ENCODE assay signal across 1 cellular context in genomic region chr1:36156329-36157114, GRCh38.
TF ChIP-seq lines count a peak whose summit lies in the region.

No MANE protein-coding gene starts in this region.

TF ChIP-seq in K562, 482 proteins besides CTCF, POLR2A, EP300 and RAD21 (continued from another document and continues in another):
- no peak for TF ChIP-seq ZNF318 (IDR thresholded peaks at IDR 0.05; ENCODE audit: borderline replicate concordance in 1 of 2, low read depth in 1 of 2)
- no peak for TF ChIP-seq PATZ1 (CRISPR knock-in tag; IDR thresholded peaks at IDR 0.05; ENCODE audit: borderline replicate concordance)
- no peak for TF ChIP-seq ZBTB5 (IDR thresholded peaks at IDR 0.05)
- TF ChIP-seq CHD1 (IDR thresholded peaks at IDR 0.05; ENCODE audit: low read length): peak; percentile 1
- TF ChIP-seq HNRNPUL1 (IDR thresholded peaks at IDR 0.05; ENCODE audit: low read length): no peak
- 0 out of 2 replicates have a peak, but pooled peaks have one; percentile 51 for TF ChIP-seq HLTF (IDR thresholded peaks at IDR 0.05)
- no peak for TF ChIP-seq BRD4 (IDR thresholded peaks at IDR 0.05)
- TF ChIP-seq SIRT6 (IDR thresholded peaks at IDR 0.05; ENCODE audit: low read depth, low read length): no peak
- TF ChIP-seq ZBTB33 (CRISPR knock-in tag; IDR thresholded peaks at IDR 0.05): no peak
- TF ChIP-seq CHCHD3 (CRISPR knock-in tag; IDR thresholded peaks at IDR 0.05): no peak
- no peak for TF ChIP-seq KLF13 (tag; IDR thresholded peaks at IDR 0.05; ENCODE audit: borderline replicate concordance, low read depth)
- TF ChIP-seq TFE3 (CRISPR knock-in tag; IDR thresholded peaks at IDR 0.05): 0 out of 2 replicates have a peak, but pooled peaks have one; percentile 5
- no peak for TF ChIP-seq MIER1 (IDR thresholded peaks at IDR 0.05; ENCODE audit: low read depth)
- TF ChIP-seq COPS2 (conservative IDR thresholded peaks at IDR 0.05): no peak
- TF ChIP-seq RERE (CRISPR knock-in tag; IDR thresholded peaks at IDR 0.05; ENCODE audit: borderline replicate concordance): no peak
- TF ChIP-seq TAF7 (tag; IDR thresholded peaks at IDR 0.05): 0 out of 2 replicates have a peak, but pooled peaks have one; percentile 44
- TF ChIP-seq PML (IDR thresholded peaks at IDR 0.05; ENCODE audit: low read length): peak; percentile 25; the same call in 1 of the 2 replicates
- 0 out of 2 replicates have a peak, but pooled peaks have one; percentile 4 for TF ChIP-seq BHLHE40 (IDR thresholded peaks at IDR 0.05; ENCODE audit: low read length)
- no peak for TF ChIP-seq ATF1 (CRISPR knock-in tag; IDR thresholded peaks at IDR 0.05)
- TF ChIP-seq ATF1 (tag; IDR thresholded peaks at IDR 0.05): peak; percentile 11
- no peak for TF ChIP-seq MAFK (IDR thresholded peaks at IDR 0.05; ENCODE audit: low read length)
- no peak for TF ChIP-seq ZNF398 (CRISPR knock-in tag; IDR thresholded peaks at IDR 0.05)
- no peak for TF ChIP-seq BCLAF1 (IDR thresholded peaks at IDR 0.05; ENCODE audit: borderline replicate concordance in 1 of 2, control insufficient read depth in 1 of 2, low read depth in 2 of 2, low read length in 1 of 2)
- TF ChIP-seq ELF4 (CRISPR knock-in tag; IDR thresholded peaks at IDR 0.05): no peak
- 0 out of 2 replicates have a peak, but pooled peaks have one; percentile 4 for TF ChIP-seq HCFC1 (IDR thresholded peaks at IDR 0.05; ENCODE audit: low read depth, low read length)
